Comparison of ENCODE assay signal across 8 cellular contexts in genomic region chr11:66071326-66071870, GRCh38. TPM values are rescaled to one million over a fixed set of nuclear protein-coding genes. Genes with fewer than 3 reads are reported as not detected.
DNase-seq lines count a peak whose midpoint lies in the region; ATAC-seq, FAIRE-seq and TF ChIP-seq lines count a peak whose summit lies in the region.

No MANE protein-coding gene starts in this region.

- FAIRE-seq in kidney (lab: Jason Lieb, UNC) = no peak

- ATAC-seq in activated T-cell treated with anti-CD3 and anti-CD28 coated beads, Interleukin-2, amount 50 U/mL, for 4 hours = peak in 1 of 2 donors; percentile 13
- ATAC-seq in thoracic aorta (ENCODE audit: insufficient number of reproducible peaks, low FRiP score, low read depth) = no peak
- ATAC-seq in GM18870 (IDR thresholded peaks at IDR 0.05; ENCODE audit: unreplicated experiment) = no peak

- H3K4me1 ChIP-seq in kidney (ENCODE audit: control insufficient read depth in 1 of 2, insufficient read depth in 1 of 2, low read depth in 1 of 2, low read length in 2 of 2) = peaks cover 18 to 19% of the 10 kb centered on the region in 2 donors
- H3K4me1 ChIP-seq in thoracic aorta (ENCODE audit: control insufficient read depth in 1 of 2, low read depth in 2 of 2) = peaks cover 19 to 38% of the 10 kb centered on the region in 2 donors

- H3K36me3 ChIP-seq in kidney (ENCODE audit: control insufficient read depth in 1 of 2, insufficient read depth in 2 of 2, low read length in 2 of 2) = peaks cover 9 to 17% of the 10 kb centered on the region in 2 donors
- peaks cover 24% of the 10 kb centered on the region for H3K36me3 ChIP-seq in thoracic aorta

- H3K4me1 Mint-ChIP-seq in activated T-cell treated with anti-CD3 and anti-CD28 coated beads, Interleukin-2, amount 50 U/mL, for 4 hours (ENCODE audit: low read depth) = peaks cover 67% of the 10 kb centered on the region
- peaks cover 80% of the 10 kb centered on the region for H3K4me1 Mint-ChIP-seq in activated naive CD8-positive, alpha-beta T cell (ENCODE audit: low read depth)

- H3K27me3 Mint-ChIP-seq in activated T-cell treated with anti-CD3 and anti-CD28 coated beads, Interleukin-2, amount 50 U/mL, for 4 hours (ENCODE audit: low read depth) = no peaks in the 10 kb centered on the region
- H3K27me3 Mint-ChIP-seq in activated naive CD8-positive, alpha-beta T cell = no peaks in the 10 kb centered on the region

- peak overlapping the region; percentile 90 for H3K4me3 Mint-ChIP-seq in activated T-cell treated with anti-CD3 and anti-CD28 coated beads, Interleukin-2, amount 50 U/mL, for 4 hours
- peak overlapping the region; percentile 96 for H3K4me3 Mint-ChIP-seq in activated naive CD8-positive, alpha-beta T cell

- no peaks in the 10 kb centered on the region for H3K27me3 ChIP-seq in thoracic aorta (replicated peaks; ENCODE audit: insufficient read depth)

- DNase-seq in activated T-cell treated with anti-CD3 and anti-CD28 coated beads, Interleukin-2, amount 50 U/mL, for 4 hours = no peak
- DNase-seq in activated T-cell treated with anti-CD3 and anti-CD28 coated beads for 4 hours (no peak), kidney (no peak), thoracic aorta (ENCODE audit: low spot score) (no peak), HK-2 (ENCODE audit: unreplicated experiment) (no peak), hippocampal formation (lab: John Stamatoyannopoulos, UW) (no peak)

- H3K9me3 Mint-ChIP-seq in activated T-cell treated with anti-CD3 and anti-CD28 coated beads, Interleukin-2, amount 50 U/mL, for 4 hours = no peaks in the 10 kb centered on the region
- H3K9me3 Mint-ChIP-seq in activated naive CD8-positive, alpha-beta T cell (ENCODE audit: low read depth) = no peaks in the 10 kb centered on the region

- peak overlapping the region; percentile 30 to 42 for H3K9ac ChIP-seq in kidney (ENCODE audit: low read length in 2 of 2)

- TF ChIP-seq CTCF in kidney (IDR thresholded peaks at IDR 0.05; ENCODE audit: borderline replicate concordance, extremely low read depth, insufficient read depth) (no peak), thoracic aorta (IDR thresholded peaks at IDR 0.05) (no peak)

- H3K4me3 ChIP-seq in kidney (ENCODE audit: low read length in 2 of 2) (peak overlapping the region; percentile 63 to 68), thoracic aorta (peak overlapping the region; percentile 96)

- H3K27ac ChIP-seq in kidney (ENCODE audit: low read depth in 2 of 2, low read length in 2 of 2) (peak overlapping the region; percentile 73 to 85), thoracic aorta (peak overlapping the region; percentile 82 to 87)

- H3K27ac Mint-ChIP-seq in activated naive CD8-positive, alpha-beta T cell = peak overlapping the region; percentile 93

- H3K9me3 ChIP-seq in kidney (ENCODE audit: control insufficient read depth in 1 of 2, low read length in 2 of 2) = no peaks in the 10 kb centered on the region
- no peaks in the 10 kb centered on the region for H3K9me3 ChIP-seq in thoracic aorta

- H3K36me3 Mint-ChIP-seq in activated T-cell treated with anti-CD3 and anti-CD28 coated beads, Interleukin-2, amount 50 U/mL, for 4 hours (ENCODE audit: insufficient read depth) = peaks cover 43% of the 10 kb centered on the region
- H3K36me3 Mint-ChIP-seq in activated naive CD8-positive, alpha-beta T cell = peaks cover 3% of the 10 kb centered on the region

- intact Hi-C loops in kidney (cut with DNase I) = no loop called here

RNA-seq across cellular contexts. Expression of gene PACS1, which starts 1.3 kb away (rescaled TPM):
- 10 to 100 TPM; 43.4 to 46.3 (median 44.8) TPM for total RNA-seq in activated T-cell treated with anti-CD3 and anti-CD28 coated beads, Interleukin-2, amount 50 U/mL, for 4 hours
- total RNA-seq in kidney (91.8 TPM), thoracic aorta (100 to 1,000 TPM in 1 of 2 donors, 10 to 100 TPM in 1; 82.9 to 112 TPM)
- 23.7 TPM for polyA plus RNA-seq in kidney (ENCODE audit: insufficient read depth, low read depth, low replicate concordance)

RNA-seq across cellular contexts. Expression of gene SF3B2, which starts 19.2 kb away (rescaled TPM):
- total RNA-seq in activated T-cell treated with anti-CD3 and anti-CD28 coated beads, Interleukin-2, amount 50 U/mL, for 4 hours = 100 to 1,000 TPM; 368 to 384 (median 376) TPM
- 172 TPM for total RNA-seq in kidney
- polyA plus RNA-seq in kidney (ENCODE audit: insufficient read depth, low read depth, low replicate concordance) = 114 TPM
- 100 to 1,000 TPM; 142 TPM for total RNA-seq in thoracic aorta

RNA-seq across cellular contexts. Expression of gene GAL3ST3, which starts 22.4 kb away (rescaled TPM):
- not detected for total RNA-seq in activated T-cell treated with anti-CD3 and anti-CD28 coated beads, Interleukin-2, amount 50 U/mL, for 4 hours
- total RNA-seq in kidney (2.5 TPM), thoracic aorta (1 to 10 TPM in 1 of 2 donors, not detected in 1; 1.1 TPM)
- 7.6 TPM for polyA plus RNA-seq in kidney (ENCODE audit: insufficient read depth, low read depth, low replicate concordance)

RNA-seq across cellular contexts. Expression of gene CATSPER1, which starts 45.1 kb away (rescaled TPM):
- total RNA-seq in activated T-cell treated with anti-CD3 and anti-CD28 coated beads, Interleukin-2, amount 50 U/mL, for 4 hours = not detected
- total RNA-seq in kidney (0.76 TPM), thoracic aorta (not detected)
- polyA plus RNA-seq in kidney (ENCODE audit: insufficient read depth, low read depth, low replicate concordance) = not detected

RNA-seq across cellular contexts. Expression of gene CST6, which starts 59.6 kb away (rescaled TPM):
- 1 to 10 TPM in 1 of 3 donors, under 1 TPM in 2; 0.38 to 1.0 (median 0.45) TPM for total RNA-seq in activated T-cell treated with anti-CD3 and anti-CD28 coated beads, Interleukin-2, amount 50 U/mL, for 4 hours
- total RNA-seq in kidney (5.9 TPM), thoracic aorta (10 to 100 TPM in 1 of 2 donors, 1 to 10 TPM in 1; 4.5 to 16.9 TPM)
- 1.2 TPM for polyA plus RNA-seq in kidney (ENCODE audit: insufficient read depth, low read depth, low replicate concordance)
